8 cellular contexts compared by ENCODE assay signal in the genomic region with DNA sequence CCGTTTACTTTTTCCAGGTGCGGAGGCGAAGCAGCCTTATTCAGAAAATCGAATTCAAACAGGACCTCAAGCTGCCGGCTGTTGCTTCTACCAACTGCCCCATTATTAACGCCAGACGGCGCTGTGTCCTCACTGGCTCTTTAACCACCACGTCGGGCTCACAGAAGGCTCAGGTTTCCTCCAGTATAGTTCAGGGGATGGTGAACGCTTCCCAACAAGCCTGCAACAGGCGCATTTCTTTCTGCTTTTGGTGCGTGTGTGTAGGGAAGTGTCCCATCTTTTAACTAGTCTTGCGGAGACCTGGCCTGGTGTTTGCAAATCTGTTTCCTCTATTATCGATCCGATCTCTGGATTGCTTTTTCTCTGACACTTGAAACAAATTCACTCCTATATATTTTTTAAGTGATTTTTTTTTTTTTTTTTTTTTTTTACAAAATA. TPM values are rescaled to one million over a fixed set of nuclear protein-coding genes. Genes with fewer than 3 reads are reported as not detected.
DNase-seq lines count a peak whose midpoint lies in the region; ATAC-seq, FAIRE-seq and TF ChIP-seq lines count a peak whose summit lies in the region.

No MANE protein-coding gene starts in this region.

- H3K9ac ChIP-seq in keratinocyte (ENCODE audit: control insufficient read depth, extremely low read depth, insufficient read depth, low read length): no peak overlapping the region

- no peak overlapping the region for H2AFZ ChIP-seq in keratinocyte (ENCODE audit: control insufficient read depth, low read length)

- FAIRE-seq in bronchial epithelial cell (lab: Jason Lieb, UNC) (no peak), keratinocyte (lab: Jason Lieb, UNC) (peak; percentile 82)

- no peak overlapping the region for H3K27ac ChIP-seq in keratinocyte (ENCODE audit: control insufficient read depth, insufficient read depth, low read length)

- peaks cover 70% of the 10 kb centered on the region for H3K27me3 Mint-ChIP-seq in WTC11 (ENCODE audit: low read depth)

- no peaks in the 10 kb centered on the region for H3K9me1 ChIP-seq in keratinocyte (ENCODE audit: control insufficient read depth, extremely low read depth, insufficient read depth, low read length)

- H4K20me1 ChIP-seq in keratinocyte (ENCODE audit: control insufficient read depth, extremely low read depth, insufficient read depth, low read length): no peaks in the 10 kb centered on the region

- H3K36me3 Mint-ChIP-seq in WTC11: no peaks in the 10 kb centered on the region

- dilution Hi-C loops in keratinocyte (cut with MboI; ENCODE audit: extremely low pct_ligation_motif_present, low sequenced_read_pairs): no loop called here

- no peaks in the 10 kb centered on the region for H3K9me3 Mint-ChIP-seq in WTC11

- CTCF ChIA-PET in WTC11 (lab: Charles Lee): interaction anchor here (0.5 to 6.7 kb wide), 43 partner anchors 8 to 941 kb away, joined by 3 to 98 read pairs (median 4); a partner anchor contains a TSS

- H3K4me3 ChIP-seq in GM12864 (ENCODE audit: low read depth, low read length): no peak overlapping the region
- H3K4me3 ChIP-seq in bronchial epithelial cell (ENCODE audit: low read depth, low read length): no peak overlapping the region
- no peak overlapping the region for H3K4me3 ChIP-seq in keratinocyte (ENCODE audit: control insufficient read depth in 2 of 3, extremely low read depth in 1 of 3, insufficient read depth in 2 of 3, low read depth in 1 of 3, low read length in 3 of 3)

- TF ChIP-seq CTCF in GM12864 (IDR thresholded peaks at IDR 0.05; ENCODE audit: low read depth, low read length, missing control alignments) (peak; percentile 99), WTC11 (IDR thresholded peaks at IDR 0.05) (peak; percentile 58), bronchial epithelial cell (IDR thresholded peaks at IDR 0.05; ENCODE audit: insufficient read depth, low read length, severe bottlenecking) (peak; percentile 93), keratinocyte (optimal IDR thresholded peaks at IDR 0.05 in 1 of 3, IDR thresholded peaks at IDR 0.05 in 1 of 3, conservative IDR thresholded peaks at IDR 0.05 in 1 of 3; ENCODE audit: extremely low read depth in 1 of 3, insufficient read depth in 2 of 3, low read length in 3 of 3) (peak; percentile 92 to 99 (median 95))

- H3K36me3 ChIP-seq in bronchial epithelial cell (ENCODE audit: control insufficient read depth, insufficient read depth, low read length) (no peaks in the 10 kb centered on the region), keratinocyte (ENCODE audit: control insufficient read depth in 2 of 2, extremely low read depth in 1 of 2, insufficient read depth in 2 of 2, low read length in 2 of 2) (no peaks in the 10 kb centered on the region)

- peaks cover 23% of the 10 kb centered on the region for H3K4me1 Mint-ChIP-seq in WTC11

- H3K4me2 ChIP-seq in keratinocyte (ENCODE audit: control insufficient read depth, extremely low read depth, insufficient read depth, low read depth, low read length): peak overlapping the region; percentile 66

- peak overlapping the region; percentile 50 for H3K4me3 Mint-ChIP-seq in WTC11

- H3K4me1 ChIP-seq in keratinocyte (ENCODE audit: control insufficient read depth, extremely low read depth, insufficient read depth, low read length): peaks cover 7% of the 10 kb centered on the region

- H3K9me3 ChIP-seq in keratinocyte (ENCODE audit: control insufficient read depth, low read depth, low read length): no peaks in the 10 kb centered on the region

- POLR2A ChIA-PET in WTC11 (lab: Charles Lee): interaction anchor here (0.9 to 1.1 kb wide), 3 partner anchors 22 to 139 kb away, joined by 3 to 8 read pairs (median 6); no protein-coding TSS in a partner anchor

- no peak overlapping the region for H3K27ac Mint-ChIP-seq in WTC11

- no peaks in the 10 kb centered on the region for H3K79me2 ChIP-seq in keratinocyte (ENCODE audit: control insufficient read depth, insufficient read depth, low read length)

- DNase-seq in GM12864 (ENCODE audit: low read depth) (peak; percentile 45), NCI-H226 (peak; percentile 32), WTC11 (ENCODE audit: low spot score) (peak; percentile 86), bronchial epithelial cell (ENCODE audit: low read depth) (peak; percentile 85), keratinocyte (ENCODE audit: low read depth, low spot score) (peak; percentile 45)
- DNase-seq in stimulated activated CD4-positive, alpha-beta T cell treated with anti-CD3 and anti-CD28 coated beads, Interleukin-1b, Interleukin-23, amount 100 ng/mL, for 24 hours (ENCODE audit: low read depth in 4 of 4, low spot score in 1 of 4): peak; percentile 31 to 51 (median 40)

- ATAC-seq in HG03066 (IDR thresholded peaks at IDR 0.05; ENCODE audit: low read depth, unreplicated experiment): peak; percentile 63
- ATAC-seq in WTC11: peak; percentile 79
- ATAC-seq in HG03135 (IDR thresholded peaks at IDR 0.05; ENCODE audit: unreplicated experiment): no peak

- H3K27me3 ChIP-seq in bronchial epithelial cell (ENCODE audit: control insufficient read depth, insufficient read depth, low read length) (peaks cover 16% of the 10 kb centered on the region), keratinocyte (ENCODE audit: control insufficient read depth, extremely low read depth, insufficient read depth, low read length) (peaks cover 47% of the 10 kb centered on the region)

TF ChIP-seq in WTC11, 78 proteins besides CTCF, POLR2A, EP300 and RAD21:
- peak; percentile 58; the same call in 1 of the 2 replicates for TF ChIP-seq ETV6 (CRISPR knock-in tag; IDR thresholded peaks at IDR 0.05)
- TF ChIP-seq TCF7 (CRISPR knock-in tag; IDR thresholded peaks at IDR 0.05; ENCODE audit: low read depth): no peak
- no peak for TF ChIP-seq ZNF423 (CRISPR knock-in tag; IDR thresholded peaks at IDR 0.05)
- TF ChIP-seq HMGA2 (CRISPR knock-in tag; IDR thresholded peaks at IDR 0.05): no peak
- no peak for TF ChIP-seq CREB1 (CRISPR knock-in tag; IDR thresholded peaks at IDR 0.05)
- TF ChIP-seq EMX1 (CRISPR knock-in tag; IDR thresholded peaks at IDR 0.05): no peak
- no peak for TF ChIP-seq NFYB (CRISPR knock-in tag; conservative IDR thresholded peaks at IDR 0.05; ENCODE audit: low read depth)
- TF ChIP-seq SMAD3 (CRISPR knock-in tag; IDR thresholded peaks at IDR 0.05; ENCODE audit: borderline replicate concordance): no peak
- TF ChIP-seq ZNF396 (CRISPR knock-in tag; IDR thresholded peaks at IDR 0.05; ENCODE audit: borderline replicate concordance): no peak
- TF ChIP-seq, protein P1, sequence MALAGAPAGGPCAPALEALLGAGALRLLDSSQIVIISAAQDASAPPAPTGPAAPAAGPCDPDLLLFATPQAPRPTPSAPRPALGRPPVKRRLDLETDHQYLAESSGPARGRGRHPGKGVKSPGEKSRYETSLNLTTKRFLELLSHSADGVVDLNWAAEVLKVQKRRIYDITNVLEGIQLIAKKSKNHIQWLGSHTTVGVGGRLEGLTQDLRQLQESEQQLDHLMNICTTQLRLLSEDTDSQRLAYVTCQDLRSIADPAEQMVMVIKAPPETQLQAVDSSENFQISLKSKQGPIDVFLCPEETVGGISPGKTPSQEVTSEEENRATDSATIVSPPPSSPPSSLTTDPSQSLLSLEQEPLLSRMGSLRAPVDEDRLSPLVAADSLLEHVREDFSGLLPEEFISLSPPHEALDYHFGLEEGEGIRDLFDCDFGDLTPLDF (CRISPR knock-in tag; IDR thresholded peaks at IDR 0.05): peak; percentile 58; the same call in 1 of the 2 replicates
- TF ChIP-seq, protein P2, sequence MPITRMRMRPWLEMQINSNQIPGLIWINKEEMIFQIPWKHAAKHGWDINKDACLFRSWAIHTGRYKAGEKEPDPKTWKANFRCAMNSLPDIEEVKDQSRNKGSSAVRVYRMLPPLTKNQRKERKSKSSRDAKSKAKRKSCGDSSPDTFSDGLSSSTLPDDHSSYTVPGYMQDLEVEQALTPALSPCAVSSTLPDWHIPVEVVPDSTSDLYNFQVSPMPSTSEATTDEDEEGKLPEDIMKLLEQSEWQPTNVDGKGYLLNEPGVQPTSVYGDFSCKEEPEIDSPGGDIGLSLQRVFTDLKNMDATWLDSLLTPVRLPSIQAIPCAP (CRISPR knock-in tag; IDR thresholded peaks at IDR 0.05): no peak
- TF ChIP-seq SP1 (CRISPR knock-in tag; conservative IDR thresholded peaks at IDR 0.05): no peak; the same call in 1 of the 2 replicates
- no peak for TF ChIP-seq CBFB (CRISPR knock-in tag; IDR thresholded peaks at IDR 0.05; ENCODE audit: low read depth)
- TF ChIP-seq NFE2L1 (CRISPR knock-in tag; IDR thresholded peaks at IDR 0.05): no peak
- no peak for TF ChIP-seq RORB (CRISPR knock-in tag; IDR thresholded peaks at IDR 0.05)
- TF ChIP-seq NR1H2 (CRISPR knock-in tag; IDR thresholded peaks at IDR 0.05): no peak
TF ChIP-seq in WTC11: peak in this region for 2.

RNA-seq across cellular contexts. Expression of a gene that starts 0.8 kb away (rescaled TPM):
- total RNA-seq in WTC11 (2021): 1.1 to 2.5 TPM (median 1.3 TPM) in 3 replicates
- total RNA-seq in bronchial epithelial cell: not detected in 2 replicates
- 0.01 TPM in 1 of 3 replicates, not detected in the others for polyA plus RNA-seq in keratinocyte
- not detected for polyA plus RNA-seq in keratinocyte (2011; ENCODE audit: low read depth)
- polyA plus RNA-seq in keratinocyte (2011; cell fraction: cytosol; rRNA removed): not detected in 2 replicates
- not detected in 2 replicates for polyA plus RNA-seq in keratinocyte (2011; cell fraction: nucleus; rRNA removed)
- not detected in 2 replicates for polyA plus RNA-seq in keratinocyte (2012; ENCODE audit: low replicate concordance)
- 0.03 TPM in 1 of 3 replicates, not detected in the others for polyA minus RNA-seq in keratinocyte
- not detected for polyA minus RNA-seq in keratinocyte (2011; cell fraction: cytosol; rRNA and poly(A)+ RNA removed)
- not detected in 2 replicates for polyA minus RNA-seq in keratinocyte (2011; cell fraction: nucleus; rRNA and poly(A)+ RNA removed)

Comparison
In these comparisons a context has a peak if more than half of its experiments do, and no peak if none do; other contexts are left out.
1. DNase-seq: peak in every context shown above with its lines; median percentile 86 in WTC11; 85 in bronchial epithelial cell; 45 in GM12864; 45 in keratinocyte; 40 in stimulated activated CD4-positive, alpha-beta T cell treated with anti-CD3 and anti-CD28 coated beads, Interleukin-1b, Interleukin-23, amount 100 ng/mL, for 24 hours; 32 in NCI-H226.